17 cellular contexts compared by ENCODE assay signal in the genomic region with DNA sequence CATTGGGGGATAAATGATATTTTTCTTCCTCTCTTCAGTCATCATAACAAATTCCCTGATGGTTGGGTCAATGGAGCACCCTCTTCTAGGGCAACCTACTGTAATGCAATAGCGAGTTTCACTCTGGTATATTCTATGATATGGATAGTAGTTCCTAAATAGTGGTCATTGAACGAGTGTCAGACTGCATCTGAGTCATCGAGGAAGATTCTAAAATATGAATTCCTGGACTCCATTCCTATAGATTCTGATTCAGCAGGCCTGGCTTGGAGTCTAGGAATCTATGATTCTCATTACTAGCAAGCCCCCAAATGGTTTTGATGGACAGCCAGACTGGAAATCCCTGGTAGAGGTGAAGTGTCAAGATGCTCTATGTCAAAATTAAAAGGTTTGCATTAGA.
DNase-seq lines count a peak whose midpoint lies in the region; ATAC-seq, FAIRE-seq and TF ChIP-seq lines count a peak whose summit lies in the region.
"Had no signal": no experiment of that assay in that cellular context is flagged by ENCODE, and none has a peak within 500 bp of the region (broad histone marks: within the 10 kb centered on the region; RNA-seq: fewer than 3 reads in every experiment).

No MANE protein-coding gene starts in this region.

- H3K4me2 ChIP-seq in PC-3 (ENCODE audit: low read length) (no peak overlapping the region), Karpas-422 (ENCODE audit: low read depth, low read length, poor library complexity, severe bottlenecking) (no peak overlapping the region)
- H3K4me2 ChIP-seq: BLaER1 treated with 17β-estradiol and CSF1 and Interleukin-3, amounts not matched to agents 10 nM and 100 nM; KMS-11 had no signal

- ATAC-seq in PC-3: no peak
- no peak for ATAC-seq in GM19467 (IDR thresholded peaks at IDR 0.05; ENCODE audit: unreplicated experiment)

- BruUV-seq in PC-3 (replicated peaks; lab: Mats Ljungman, UMichigan) (no TSS peak), Caco-2 (replicated peaks; lab: Mats Ljungman, UMichigan) (no TSS peak)

- H4K20me1 ChIP-seq in PC-3 (ENCODE audit: low read length) (no peaks in the 10 kb centered on the region), Karpas-422 (ENCODE audit: insufficient read depth, low read depth, low read length) (no peaks in the 10 kb centered on the region)
- H4K20me1 ChIP-seq: BLaER1 treated with 17β-estradiol and CSF1 and Interleukin-3, amounts not matched to agents 10 nM and 100 nM had no signal

- intact Hi-C loops in PC-3 (cut with micrococcal nuclease) (no loop called here), Caco-2 (cut with micrococcal nuclease; ENCODE audit: unreplicated experiment) (no loop called here)

- FAIRE-seq in H54 (lab: Jason Lieb, UNC): no peak
- FAIRE-seq: D721Med, H1 had no signal

- H3K36me3 Mint-ChIP-seq in endodermal cell (ENCODE audit: low read depth): peaks cover 2% of the 10 kb centered on the region
- no peaks in the 10 kb centered on the region for H3K36me3 Mint-ChIP-seq in Caco-2 (ENCODE audit: insufficient read depth, unreplicated experiment)

- H2AFZ ChIP-seq in PC-3 (ENCODE audit: low read length) (no peak overlapping the region), Karpas-422 (ENCODE audit: low read length) (no peak overlapping the region)

- H3K4me1 Mint-ChIP-seq in endodermal cell (no peaks in the 10 kb centered on the region), Caco-2 (ENCODE audit: low read depth, unreplicated experiment) (no peaks in the 10 kb centered on the region)
- H3K4me1 Mint-ChIP-seq: CD4-positive, CD25-positive, alpha-beta regulatory T cell; CD8-positive, alpha-beta memory T cell had no signal

- H3K9ac ChIP-seq in PC-3 (ENCODE audit: low read length): no peak overlapping the region
- H3K9ac ChIP-seq in endodermal cell (ENCODE audit: extremely low read depth, low read length, poor library complexity, severe bottlenecking): no peak overlapping the region
- H3K9ac ChIP-seq in Karpas-422 (ENCODE audit: low read length): no peak overlapping the region
- H3K9ac ChIP-seq: BLaER1 treated with 17β-estradiol and CSF1 and Interleukin-3, amounts not matched to agents 10 nM and 100 nM; KMS-11 had no signal

- WGBS in endodermal cell (ENCODE audit: insufficient coverage in 1 of 2, insufficient read length in 1 of 2), 2 experiments: 66 to 89% methylated on average over 3 of the region's 3 CpGs

- H3K4me3 Mint-ChIP-seq in endodermal cell (no peak overlapping the region), Caco-2 (ENCODE audit: unreplicated experiment) (no peak overlapping the region)
- H3K4me3 Mint-ChIP-seq: CD4-positive, CD25-positive, alpha-beta regulatory T cell; CD8-positive, alpha-beta memory T cell had no signal

- POLR2A ChIA-PET in PC-3 (lab: Charles Lee; ENCODE audit: unreplicated experiment): no interaction called here
- POLR2A ChIA-PET in Caco-2 (lab: Charles Lee): no interaction called here

- no peaks in the 10 kb centered on the region for H3K36me3 ChIP-seq in PC-3 (ENCODE audit: low read depth, low read length)
- H3K36me3 ChIP-seq in endodermal cell (ENCODE audit: control insufficient read depth, insufficient read depth, low read length): no peaks in the 10 kb centered on the region
- no peaks in the 10 kb centered on the region for H3K36me3 ChIP-seq in Caco-2 (ENCODE audit: control insufficient read depth, insufficient read depth, low read length)
- H3K36me3 ChIP-seq in Karpas-422 (ENCODE audit: insufficient read depth, low read length): peaks cover 3% of the 10 kb centered on the region; the same call in 1 of the 2 replicates
- H3K36me3 ChIP-seq: HAP-1 had no signal

- H3K27ac Mint-ChIP-seq in endodermal cell (no peak overlapping the region), Caco-2 (ENCODE audit: unreplicated experiment) (no peak overlapping the region)
- H3K27ac Mint-ChIP-seq: CD4-positive, CD25-positive, alpha-beta regulatory T cell; CD8-positive, alpha-beta memory T cell had no signal

- H3K79me2 ChIP-seq in PC-3 (ENCODE audit: low read length) (no peaks in the 10 kb centered on the region), Karpas-422 (ENCODE audit: low read length) (no peaks in the 10 kb centered on the region)

- H3K27ac ChIP-seq in PC-3 (ENCODE audit: low read length) (no peak overlapping the region), endodermal cell (ENCODE audit: low read depth, low read length) (no peak overlapping the region), Karpas-422 (ENCODE audit: low read length) (no peak overlapping the region)
- H3K27ac ChIP-seq: 22Rv1; BLaER1 treated with 17β-estradiol and CSF1 and Interleukin-3, amounts not matched to agents 10 nM and 100 nM; KMS-11 had no signal

- no peak for TF ChIP-seq CTCF in PC-3 (conservative IDR thresholded peaks at IDR 0.05; ENCODE audit: low read depth, low read length)
- TF ChIP-seq CTCF in endodermal cell (conservative IDR thresholded peaks at IDR 0.05): no peak
- no peak for TF ChIP-seq CTCF in Caco-2 (IDR thresholded peaks at IDR 0.05; ENCODE audit: insufficient read depth in 1 of 2, low read depth in 1 of 2, low read length in 1 of 2, severe bottlenecking in 1 of 2, unreplicated experiment in 1 of 2)

- H3K9me3 Mint-ChIP-seq in endodermal cell: peaks cover 30% of the 10 kb centered on the region
- peaks cover 12% of the 10 kb centered on the region for H3K9me3 Mint-ChIP-seq in Caco-2 (ENCODE audit: unreplicated experiment)

- H3K27me3 ChIP-seq in PC-3 (ENCODE audit: low read length) (no peaks in the 10 kb centered on the region), endodermal cell (ENCODE audit: control insufficient read depth, insufficient read depth, low read length, poor library complexity, severe bottlenecking) (no peaks in the 10 kb centered on the region), Caco-2 (replicated peaks; ENCODE audit: control insufficient read depth, insufficient read depth, low read length) (no peaks in the 10 kb centered on the region), Karpas-422 (ENCODE audit: low read length) (no peaks in the 10 kb centered on the region)
- H3K27me3 ChIP-seq: BLaER1 treated with 17β-estradiol and CSF1 and Interleukin-3, amounts not matched to agents 10 nM and 100 nM had no signal

- H3K9me3 ChIP-seq in PC-3 (ENCODE audit: low read length) (no peaks in the 10 kb centered on the region), endodermal cell (ENCODE audit: control insufficient read depth, low read length) (peaks cover 18% of the 10 kb centered on the region), Caco-2 (peaks cover 6% of the 10 kb centered on the region; the same call in 1 of the 2 replicates), Karpas-422 (ENCODE audit: low read length) (peaks cover 10% of the 10 kb centered on the region)

- H3K9me2 ChIP-seq in PC-3 (replicated peaks; ENCODE audit: low read length) (no peaks in the 10 kb centered on the region), Karpas-422 (replicated peaks; ENCODE audit: insufficient read depth, low read length) (no peaks in the 10 kb centered on the region)

- H3F3A ChIP-seq in PC-3 (ENCODE audit: low read length, unreplicated experiment): no peaks in the 10 kb centered on the region

- DNase-seq in 8988T (peak; percentile 30), H54 (ENCODE audit: insufficient read length, low spot score) (peak; percentile 5), PC-3 (peak; percentile 44), endodermal cell (peak; percentile 5), Caco-2 (no peak), Karpas-422 (no peak)
- DNase-seq: CD4-positive, CD25-positive, alpha-beta regulatory T cell; CD8-positive, alpha-beta memory T cell; COR-L47; GF-D8 had no signal

- no peak for TF ChIP-seq POLR2A in H54 (IDR thresholded peaks at IDR 0.05; ENCODE audit: low read depth, low read length)

- H3K4me1 ChIP-seq in PC-3 (ENCODE audit: insufficient read depth, low read length) (no peaks in the 10 kb centered on the region), endodermal cell (ENCODE audit: control insufficient read depth, insufficient read depth, low read length) (no peaks in the 10 kb centered on the region), Caco-2 (no peaks in the 10 kb centered on the region), Karpas-422 (ENCODE audit: low read length) (peaks cover under 1% of the 10 kb centered on the region)
- H3K4me1 ChIP-seq: HAP-1 had no signal

- CTCF ChIA-PET in PC-3 (lab: Charles Lee) (no interaction called here), Caco-2 (lab: Charles Lee) (no interaction called here)

- H3K4me3 ChIP-seq in PC-3 (ENCODE audit: low read length): no peak overlapping the region
- H3K4me3 ChIP-seq in endodermal cell (ENCODE audit: low read length): no peak overlapping the region
- H3K4me3 ChIP-seq in Caco-2 (ENCODE audit: low read depth, low read length): no peak overlapping the region
- H3K4me3 ChIP-seq in Karpas-422 (ENCODE audit: low read length): no peak overlapping the region
- H3K4me3 ChIP-seq: BLaER1 treated with 17β-estradiol and CSF1 and Interleukin-3, amounts not matched to agents 10 nM and 100 nM; HAP-1 had no signal

- H3K27me3 Mint-ChIP-seq in endodermal cell (ENCODE audit: insufficient read depth) (no peaks in the 10 kb centered on the region), Caco-2 (ENCODE audit: insufficient read depth, unreplicated experiment) (peaks cover 9% of the 10 kb centered on the region)

Comparison
In these comparisons a context has a peak if more than half of its experiments do, and no peak if none do; other contexts are left out.
1. DNase-seq: peak in 8988T (single experiment), H54 (single experiment), PC-3 (single experiment) and endodermal cell (single experiment); none in Caco-2 (0 of 2) and Karpas-422 (single experiment).